17 cellular contexts compared by ENCODE assay signal in genomic region chr1:205942631-205943159, GRCh38. TPM values are rescaled to one million over a fixed set of nuclear protein-coding genes. Genes with fewer than 3 reads are reported as not detected.
"Had no signal": no experiment of that assay in that cellular context is flagged by ENCODE, and none has a peak within 500 bp of the region (broad histone marks: within the 10 kb centered on the region; RNA-seq: fewer than 3 reads in every experiment).

No MANE protein-coding gene starts in this region.

- H3K4me1 ChIP-seq: ascending aorta, esophagus muscularis mucosa, transverse colon had no signal

- H3K27me3 ChIP-seq: ascending aorta, cardiac muscle cell had no signal

- H3K9me3 ChIP-seq: ascending aorta, esophagus muscularis mucosa, left ventricle myocardium inferior, transverse colon had no signal

- H3K27ac ChIP-seq: ascending aorta, cardiac muscle cell, esophagus muscularis mucosa, left ventricle myocardium inferior, transverse colon, WERI-Rb-1 had no signal

- DNase-seq: activated CD4-positive, alpha-beta memory T cell treated with anti-CD3 and anti-CD28 coated beads, Interleukin-2, amount 10 ng/mL, durations not matched to agents 7 days and 5 days; activated CD4-positive, alpha-beta T cell treated with anti-CD3 and anti-CD28 coated beads for 36 hours; activated naive CD8-positive, alpha-beta T cell treated with anti-CD3 and anti-CD28 coated beads, Interleukin-2, amount 10 ng/mL, durations not matched to agents 7 days and 5 days; activated T-cell treated with anti-CD3 and anti-CD28 coated beads, Interleukin-2, amount 50 U/mL, for 48 hours; foreskin fibroblast; left ventricle myocardium inferior; right cardiac atrium; small intestine; transverse colon; WERI-Rb-1 had no signal

- FAIRE-seq: endometrium, small intestine had no signal

- H3K36me3 ChIP-seq: ascending aorta, cardiac muscle cell, esophagus muscularis mucosa, left ventricle myocardium inferior, transverse colon, WERI-Rb-1 had no signal

- ATAC-seq: activated CD4-positive, alpha-beta T cell treated with anti-CD3 and anti-CD28 coated beads for 36 hours; right cardiac atrium had no signal

- H3K4me3 ChIP-seq: ascending aorta, cardiac muscle cell, esophagus muscularis mucosa, left ventricle myocardium inferior, transverse colon had no signal

RNA-seq across cellular contexts. Expression of gene SLC26A9, which starts 0.6 kb away (rescaled TPM):
- total RNA-seq: activated CD4-positive, alpha-beta memory T cell treated with anti-CD3 and anti-CD28 coated beads, Interleukin-2, amount 10 ng/mL, durations not matched to agents 7 days and 5 days; activated CD4-positive, alpha-beta T cell treated with anti-CD3 and anti-CD28 coated beads for 36 hours; activated naive CD8-positive, alpha-beta T cell treated with anti-CD3 and anti-CD28 coated beads, Interleukin-2, amount 10 ng/mL, durations not matched to agents 7 days and 5 days; ascending aorta; mesothelial cell of epicardium; posterior vena cava; subcutaneous adipose tissue; transverse colon had no signal
